23 cellular contexts compared by ENCODE assay signal in genomic region chr14:34770901-34771300, GRCh38.
"Had no signal": no experiment of that assay in that cellular context is flagged by ENCODE, and none has a peak within 500 bp of the region (broad histone marks: within the 10 kb centered on the region; RNA-seq: fewer than 3 reads in every experiment).

No MANE protein-coding gene starts in this region.

- H3K4me1 Mint-ChIP-seq: central memory CD8-positive, alpha-beta T cell; neural progenitor cell had no signal

- H3K27ac Mint-ChIP-seq: activated CD4-positive, alpha-beta memory T cell treated with anti-CD3 and anti-CD28 coated beads for 36 hours; activated T-helper 1 cell treated with anti-CD3 and anti-CD28 coated beads, Interleukin-12 subunit alpha, Interleukin-12 subunit beta, Interleukin-2, Interleukin-4 antibody, amounts not matched to agents 30 ng/mL and 10 ng/mL and 1 ng/mL, durations not matched to agents 14 hours and 24 hours and 36 hours; neural progenitor cell; stimulated activated memory B cell treated with anti-CD40 and anti-IgM and Interleukin-4, amounts not matched to agents 10 μg/mL and 1 μg/mL and 100 μg/mL, for 72 hours; T-helper 17 cell had no signal

- H3K27me3 Mint-ChIP-seq: activated CD4-positive, alpha-beta memory T cell treated with anti-CD3 and anti-CD28 coated beads for 36 hours; central memory CD8-positive, alpha-beta T cell; naive thymus-derived CD8-positive, alpha-beta T cell; stimulated activated memory B cell treated with anti-CD40 and anti-IgM and Interleukin-4, amounts not matched to agents 10 μg/mL and 1 μg/mL and 100 μg/mL, for 72 hours; T-helper 17 cell had no signal

- H3K27ac ChIP-seq: breast epithelium, colonic mucosa, esophagus squamous epithelium, left lung, neural progenitor cell, stomach, suprapubic skin, tibial nerve had no signal

- H3K9ac ChIP-seq: neural progenitor cell had no signal

- H3K4me3 Mint-ChIP-seq: activated CD4-positive, alpha-beta memory T cell treated with anti-CD3 and anti-CD28 coated beads for 36 hours; activated T-helper 1 cell treated with anti-CD3 and anti-CD28 coated beads, Interleukin-12 subunit alpha, Interleukin-12 subunit beta, Interleukin-2, Interleukin-4 antibody, amounts not matched to agents 30 ng/mL and 10 ng/mL and 1 ng/mL, durations not matched to agents 14 hours and 24 hours and 36 hours; central memory CD8-positive, alpha-beta T cell; naive thymus-derived CD8-positive, alpha-beta T cell; neural progenitor cell; stimulated activated memory B cell treated with anti-CD40 and anti-IgM and Interleukin-4, amounts not matched to agents 10 μg/mL and 1 μg/mL and 100 μg/mL, for 72 hours; T-helper 17 cell had no signal

- H2AFZ ChIP-seq: neural progenitor cell had no signal

- H3K4me3 ChIP-seq: breast epithelium, colonic mucosa, esophagus squamous epithelium, left lung, lung, neural progenitor cell, smooth muscle cell, stomach, suprapubic skin, tibial nerve had no signal

- H3K4me2 ChIP-seq: neural progenitor cell, smooth muscle cell had no signal

- H3K4me1 ChIP-seq: breast epithelium, colonic mucosa, esophagus squamous epithelium, left lung, neural progenitor cell, stomach, suprapubic skin had no signal

- H3K27me3 ChIP-seq: breast epithelium, colonic mucosa, esophagus squamous epithelium, left lung, neural progenitor cell, stomach, suprapubic skin, tibial nerve had no signal

- H3K9me3 ChIP-seq: breast epithelium, colonic mucosa, esophagus squamous epithelium, left lung, stomach, suprapubic skin, tibial nerve had no signal

- ATAC-seq: left lung; naive thymus-derived CD8-positive, alpha-beta T cell; sciatic nerve; stimulated activated memory B cell treated with anti-CD40 and anti-IgM and Interleukin-4, amounts not matched to agents 10 μg/mL and 1 μg/mL and 100 μg/mL, for 72 hours; T-helper 17 cell had no signal

- H3K9me3 Mint-ChIP-seq: activated CD4-positive, alpha-beta memory T cell treated with anti-CD3 and anti-CD28 coated beads for 36 hours; activated T-helper 1 cell treated with anti-CD3 and anti-CD28 coated beads, Interleukin-12 subunit alpha, Interleukin-12 subunit beta, Interleukin-2, Interleukin-4 antibody, amounts not matched to agents 30 ng/mL and 10 ng/mL and 1 ng/mL, durations not matched to agents 14 hours and 24 hours and 36 hours; central memory CD8-positive, alpha-beta T cell; naive thymus-derived CD8-positive, alpha-beta T cell; neural progenitor cell; stimulated activated memory B cell treated with anti-CD40 and anti-IgM and Interleukin-4, amounts not matched to agents 10 μg/mL and 1 μg/mL and 100 μg/mL, for 72 hours had no signal

- DNase-seq: activated CD4-positive, alpha-beta memory T cell treated with anti-CD3 and anti-CD28 coated beads for 36 hours; activated CD4-positive, alpha-beta T cell treated with anti-CD3 and anti-CD28 coated beads for 48 hours; activated CD4-positive, CD25-positive, alpha-beta regulatory T cell; activated gamma-delta T cell; activated naive CD4-positive, alpha-beta T cell treated with anti-CD3 and anti-CD28 coated beads, Interleukin-2, amount 50 U/mL, for 16 hours; aorta; colonic mucosa; esophagus squamous epithelium; left lung; naive thymus-derived CD8-positive, alpha-beta T cell; stimulated activated CD4-positive, alpha-beta T cell treated with anti-CD3 and anti-CD28 coated beads, Interleukin-15, amount 100 ng/mL, for 24 hours; stomach; T-helper 17 cell had no signal
